Comparison of ENCODE assay signal across 1 cellular context in the genomic region with DNA sequence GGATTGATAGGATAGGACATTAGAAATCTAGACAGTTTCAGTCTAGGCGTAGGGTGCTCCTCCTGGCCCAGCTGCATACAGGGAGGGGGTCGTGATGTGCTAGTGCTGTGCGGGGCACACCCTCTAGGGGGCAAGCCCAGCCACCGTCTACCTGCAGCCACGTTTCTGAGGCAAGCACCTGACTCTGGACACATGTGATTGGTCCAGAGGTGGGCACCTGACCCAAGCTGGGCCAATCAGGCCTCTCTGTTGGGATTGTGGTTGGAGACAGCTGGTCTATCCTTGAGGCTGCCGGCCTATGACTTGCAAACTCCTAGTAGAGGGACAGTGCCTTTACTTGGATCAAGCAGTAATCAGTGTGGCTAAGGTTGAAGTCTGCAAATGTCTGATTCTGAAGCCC.
TF ChIP-seq lines count a peak whose summit lies in the region.

No MANE protein-coding gene starts in this region.

TF ChIP-seq in HCT116, 20 proteins besides CTCF, POLR2A, EP300 and RAD21 (continued from another document):
- TF ChIP-seq, protein P1, sequence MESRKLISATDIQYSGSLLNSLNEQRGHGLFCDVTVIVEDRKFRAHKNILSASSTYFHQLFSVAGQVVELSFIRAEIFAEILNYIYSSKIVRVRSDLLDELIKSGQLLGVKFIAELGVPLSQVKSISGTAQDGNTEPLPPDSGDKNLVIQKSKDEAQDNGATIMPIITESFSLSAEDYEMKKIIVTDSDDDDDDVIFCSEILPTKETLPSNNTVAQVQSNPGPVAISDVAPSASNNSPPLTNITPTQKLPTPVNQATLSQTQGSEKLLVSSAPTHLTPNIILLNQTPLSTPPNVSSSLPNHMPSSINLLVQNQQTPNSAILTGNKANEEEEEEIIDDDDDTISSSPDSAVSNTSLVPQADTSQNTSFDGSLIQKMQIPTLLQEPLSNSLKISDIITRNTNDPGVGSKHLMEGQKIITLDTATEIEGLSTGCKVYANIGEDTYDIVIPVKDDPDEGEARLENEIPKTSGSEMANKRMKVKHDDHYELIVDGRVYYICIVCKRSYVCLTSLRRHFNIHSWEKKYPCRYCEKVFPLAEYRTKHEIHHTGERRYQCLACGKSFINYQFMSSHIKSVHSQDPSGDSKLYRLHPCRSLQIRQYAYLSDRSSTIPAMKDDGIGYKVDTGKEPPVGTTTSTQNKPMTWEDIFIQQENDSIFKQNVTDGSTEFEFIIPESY (IDR thresholded peaks at IDR 0.05; ENCODE audit: extremely low read depth, insufficient replicate concordance, low read length): no peak
